In the genomic region with DNA sequence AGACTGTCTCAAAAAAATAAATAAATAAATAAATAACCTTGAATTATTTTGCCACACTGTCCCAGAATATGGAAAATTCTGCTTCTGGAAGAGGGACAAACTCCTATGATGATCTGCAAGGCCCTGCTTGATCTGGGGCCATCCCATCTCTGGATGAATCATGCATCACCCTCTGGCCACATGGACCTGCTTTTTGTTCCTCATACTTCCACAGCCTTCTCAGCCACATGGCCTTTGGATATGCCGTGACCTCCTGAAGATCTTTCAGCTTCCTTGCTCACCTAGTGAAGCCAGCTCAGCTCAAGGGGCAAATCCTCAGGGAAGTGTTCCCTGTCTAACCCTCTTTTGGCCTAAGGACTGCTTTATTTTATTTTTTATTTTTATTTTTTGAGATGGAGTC, we compare ENCODE assay signal across 12 cellular contexts. TPM values are rescaled to one million over a fixed set of nuclear protein-coding genes. Genes with fewer than 3 reads are reported as not detected.
DNase-seq lines count a peak whose midpoint lies in the region; ATAC-seq, FAIRE-seq and TF ChIP-seq lines count a peak whose summit lies in the region.
"Had no signal": no experiment of that assay in that cellular context is flagged by ENCODE, and none has a peak within 500 bp of the region (broad histone marks: within the 10 kb centered on the region; RNA-seq: fewer than 3 reads in every experiment).

No MANE protein-coding gene starts in this region.

- H3K4me3 ChIP-seq in epithelial cell of esophagus (ENCODE audit: low read length): no peak overlapping the region
- H3K4me3 ChIP-seq in small intestine (ENCODE audit: low read depth in 1 of 2, low read length in 2 of 2): no peak overlapping the region

- peaks cover 73% of the 10 kb centered on the region for H3K4me1 Mint-ChIP-seq in activated T-cell treated with anti-CD3 and anti-CD28 coated beads, Interleukin-2, amount 50 U/mL, for 4 hours (ENCODE audit: low read depth)

- peak overlapping the region in 1 of 2 donors; percentile 60 for H3K27ac ChIP-seq in small intestine (ENCODE audit: low read depth in 1 of 2, low read length in 1 of 2)

- H3K27me3 Mint-ChIP-seq in activated T-cell treated with anti-CD3 and anti-CD28 coated beads, Interleukin-2, amount 50 U/mL, for 4 hours (ENCODE audit: low read depth): no peaks in the 10 kb centered on the region
- H3K27me3 Mint-ChIP-seq: stimulated activated memory B cell treated with anti-CD40 and anti-IgM and Interleukin-4, amounts not matched to agents 10 μg/mL and 1 μg/mL and 100 μg/mL, for 72 hours had no signal

- TF ChIP-seq CTCF in epithelial cell of esophagus (IDR thresholded peaks at IDR 0.05; ENCODE audit: insufficient read depth, low read depth, low read length, missing control alignments): no peak

- H3K4me1 ChIP-seq in small intestine (ENCODE audit: control insufficient read depth in 2 of 2, insufficient read depth in 1 of 2, low read depth in 1 of 2, low read length in 1 of 2): peaks cover 0 to 14% of the 10 kb centered on the region in 2 donors

- H3K4me3 Mint-ChIP-seq in activated T-cell treated with anti-CD3 and anti-CD28 coated beads, Interleukin-2, amount 50 U/mL, for 4 hours: peak overlapping the region; percentile 35
- H3K4me3 Mint-ChIP-seq: stimulated activated memory B cell treated with anti-CD40 and anti-IgM and Interleukin-4, amounts not matched to agents 10 μg/mL and 1 μg/mL and 100 μg/mL, for 72 hours had no signal

- no peak for ATAC-seq in activated T-cell treated with anti-CD3 and anti-CD28 coated beads, Interleukin-2, amount 50 U/mL, for 4 hours
- no peak for ATAC-seq in HG03571 (IDR thresholded peaks at IDR 0.05; ENCODE audit: unreplicated experiment)
- ATAC-seq in GM18519 (IDR thresholded peaks at IDR 0.05; ENCODE audit: low FRiP score, unreplicated experiment): no peak
- ATAC-seq: stimulated activated memory B cell treated with anti-CD40 and anti-IgM and Interleukin-4, amounts not matched to agents 10 μg/mL and 1 μg/mL and 100 μg/mL, for 72 hours had no signal

- no peak for DNase-seq in activated T-cell treated with anti-CD3 and anti-CD28 coated beads, Interleukin-2, amount 50 U/mL, for 4 hours
- no peak for DNase-seq in activated T-cell treated with anti-CD3 and anti-CD28 coated beads, Interleukin-2, amount 50 U/mL, for 1 hour
- DNase-seq in RKO (ENCODE audit: low spot score): peak; percentile 75
- DNase-seq in epithelial cell of esophagus (ENCODE audit: low read depth): peak; percentile 47
- DNase-seq in small intestine: peak; percentile 88
- no peak for DNase-seq in NCI-H187 (lab: John Stamatoyannopoulos, UW)
- DNase-seq: activated T-cell treated with anti-CD3 and anti-CD28 coated beads for 4 hours, KBM-7, NCI-H446 treated with DMSO at 0.1 percent for 48 hours had no signal

- 27 to 55% (median 32%) methylated on average over 1 of the region's 1 CpG for WGBS in small intestine, 3 donors

- no peaks in the 10 kb centered on the region for H3K36me3 Mint-ChIP-seq in activated T-cell treated with anti-CD3 and anti-CD28 coated beads, Interleukin-2, amount 50 U/mL, for 4 hours (ENCODE audit: insufficient read depth)
- H3K36me3 Mint-ChIP-seq: stimulated activated memory B cell treated with anti-CD40 and anti-IgM and Interleukin-4, amounts not matched to agents 10 μg/mL and 1 μg/mL and 100 μg/mL, for 72 hours had no signal

- no peaks in the 10 kb centered on the region for H3K36me3 ChIP-seq in small intestine (ENCODE audit: control insufficient read depth in 2 of 2, insufficient read depth in 2 of 2, low read length in 2 of 2)

- no peak for FAIRE-seq in small intestine (lab: Jason Lieb, UNC)

- no peaks in the 10 kb centered on the region for H3K27me3 ChIP-seq in small intestine (ENCODE audit: control insufficient read depth in 2 of 2, insufficient read depth in 2 of 2, low read length in 2 of 2)

- H3K9me3 Mint-ChIP-seq in activated T-cell treated with anti-CD3 and anti-CD28 coated beads, Interleukin-2, amount 50 U/mL, for 4 hours: no peaks in the 10 kb centered on the region
- H3K9me3 Mint-ChIP-seq: stimulated activated memory B cell treated with anti-CD40 and anti-IgM and Interleukin-4, amounts not matched to agents 10 μg/mL and 1 μg/mL and 100 μg/mL, for 72 hours had no signal

- H3K9me3 ChIP-seq in small intestine (ENCODE audit: control insufficient read depth, low read depth): no peaks in the 10 kb centered on the region

RNA-seq across cellular contexts. Expression of a gene that starts 10.3 kb away (rescaled TPM):
- total RNA-seq in activated T-cell treated with anti-CD3 and anti-CD28 coated beads, Interleukin-2, amount 50 U/mL, for 4 hours: 100 to 1,000 TPM in 2 of 3 donors, 10 to 100 TPM in 1; 99.4 to 113 (median 110) TPM
- polyA plus RNA-seq in small intestine: 100 to 1,000 TPM in 1 of 3 donors, 10 to 100 TPM in 2; 67.5 to 130 (median 82.1) TPM

RNA-seq across cellular contexts. Expression of a gene that starts 10.4 kb away (rescaled TPM):
- 10 to 100 TPM; 64.5 to 66.0 (median 65.4) TPM for total RNA-seq in activated T-cell treated with anti-CD3 and anti-CD28 coated beads, Interleukin-2, amount 50 U/mL, for 4 hours
- polyA plus RNA-seq in small intestine: 100 to 1,000 TPM; 123 to 162 (median 153) TPM

RNA-seq across cellular contexts. Expression of a gene that starts 42.5 kb away (rescaled TPM):
- 100 to 1,000 TPM; 127 to 137 (median 134) TPM for total RNA-seq in activated T-cell treated with anti-CD3 and anti-CD28 coated beads, Interleukin-2, amount 50 U/mL, for 4 hours
- polyA plus RNA-seq in small intestine: 10 to 100 TPM in 2 of 3 donors, 1 to 10 TPM in 1; 7.6 to 51.6 (median 14.3) TPM

RNA-seq across cellular contexts. Expression of a gene that starts 44.0 kb away (rescaled TPM):
- 100 to 1,000 TPM; 240 to 248 (median 246) TPM for total RNA-seq in activated T-cell treated with anti-CD3 and anti-CD28 coated beads, Interleukin-2, amount 50 U/mL, for 4 hours
- polyA plus RNA-seq in small intestine: 10 to 100 TPM; 18.6 to 37.5 (median 26.8) TPM

RNA-seq across cellular contexts. Expression of a gene that starts 57.9 kb away (rescaled TPM):
- 1 to 10 TPM; 1.9 to 3.0 (median 2.9) TPM for total RNA-seq in activated T-cell treated with anti-CD3 and anti-CD28 coated beads, Interleukin-2, amount 50 U/mL, for 4 hours
- polyA plus RNA-seq in small intestine: 1 to 10 TPM in 2 of 3 donors, under 1 TPM in 1; 0.67 to 8.9 (median 3.2) TPM

Comparison
In these comparisons a context has a peak if more than half of its experiments do, and no peak if none do; other contexts are left out.
1. DNase-seq: peak in RKO (single experiment), epithelial cell of esophagus (single experiment) and small intestine (single experiment); none in activated T-cell treated with anti-CD3 and anti-CD28 coated beads, Interleukin-2, amount 50 U/mL, for 4 hours (single experiment), activated T-cell treated with anti-CD3 and anti-CD28 coated beads, Interleukin-2, amount 50 U/mL, for 1 hour (single experiment) and NCI-H187 (0 of 2).